ENCODE assay signal across 1 cellular context in genomic region chr17:64661981-64662773, GRCh38.
TF ChIP-seq lines count a peak whose summit lies in the region.

TSS of gene SMURF2 (minus strand) at chr17:64662307. CDS start at chr17:64661880, 427 bp downstream.

TF ChIP-seq in HepG2, 621 proteins besides CTCF, POLR2A, EP300 and RAD21 (continued from another document and continues in another):
- TF ChIP-seq, protein P1, sequence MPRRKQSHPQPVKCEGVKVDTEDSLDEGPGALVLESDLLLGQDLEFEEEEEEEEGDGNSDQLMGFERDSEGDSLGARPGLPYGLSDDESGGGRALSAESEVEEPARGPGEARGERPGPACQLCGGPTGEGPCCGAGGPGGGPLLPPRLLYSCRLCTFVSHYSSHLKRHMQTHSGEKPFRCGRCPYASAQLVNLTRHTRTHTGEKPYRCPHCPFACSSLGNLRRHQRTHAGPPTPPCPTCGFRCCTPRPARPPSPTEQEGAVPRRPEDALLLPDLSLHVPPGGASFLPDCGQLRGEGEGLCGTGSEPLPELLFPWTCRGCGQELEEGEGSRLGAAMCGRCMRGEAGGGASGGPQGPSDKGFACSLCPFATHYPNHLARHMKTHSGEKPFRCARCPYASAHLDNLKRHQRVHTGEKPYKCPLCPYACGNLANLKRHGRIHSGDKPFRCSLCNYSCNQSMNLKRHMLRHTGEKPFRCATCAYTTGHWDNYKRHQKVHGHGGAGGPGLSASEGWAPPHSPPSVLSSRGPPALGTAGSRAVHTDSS (CRISPR knock-in tag; conservative IDR thresholded peaks at IDR 0.05) = no peak
- no peak for TF ChIP-seq SMC3 (IDR thresholded peaks at IDR 0.05; ENCODE audit: low read length)
- TF ChIP-seq ZNF567 (CRISPR knock-in tag; IDR thresholded peaks at IDR 0.05; ENCODE audit: borderline replicate concordance) = no peak
- TF ChIP-seq ARID2 (CRISPR knock-in tag; IDR thresholded peaks at IDR 0.05; ENCODE audit: borderline replicate concordance) = no peak
- TF ChIP-seq NCOR1 (IDR thresholded peaks at IDR 0.05; ENCODE audit: borderline replicate concordance, low read length) = no peak
- no peak for TF ChIP-seq SMYD3 (CRISPR knock-in tag; IDR thresholded peaks at IDR 0.05)
- TF ChIP-seq, protein P2, sequence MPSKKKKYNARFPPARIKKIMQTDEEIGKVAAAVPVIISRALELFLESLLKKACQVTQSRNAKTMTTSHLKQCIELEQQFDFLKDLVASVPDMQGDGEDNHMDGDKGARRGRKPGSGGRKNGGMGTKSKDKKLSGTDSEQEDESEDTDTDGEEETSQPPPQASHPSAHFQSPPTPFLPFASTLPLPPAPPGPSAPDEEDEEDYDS (CRISPR knock-in tag; IDR thresholded peaks at IDR 0.05) = peak; percentile 69; the same call in 1 of the 2 replicates
- no peak for TF ChIP-seq TAF15 (IDR thresholded peaks at IDR 0.05; ENCODE audit: low read depth, low read length, poor library complexity, severe bottlenecking)
- TF ChIP-seq YY1 (IDR thresholded peaks at IDR 0.05; ENCODE audit: insufficient read depth, insufficient replicate concordance, low read depth, low read length) = peak; percentile 76
- TF ChIP-seq SRSF1 (optimal IDR thresholded peaks at IDR 0.05; ENCODE audit: low read depth, low read length) = no peak
- no peak for TF ChIP-seq IKZF1 (IDR thresholded peaks at IDR 0.05)
- no peak for TF ChIP-seq ZNF432 (CRISPR knock-in tag; IDR thresholded peaks at IDR 0.05; ENCODE audit: borderline replicate concordance)
- TF ChIP-seq ETV5 (CRISPR knock-in tag; IDR thresholded peaks at IDR 0.05; ENCODE audit: borderline replicate concordance) = peak; percentile 8; the same call in 1 of the 2 replicates
- no peak for TF ChIP-seq ZBTB38 (CRISPR knock-in tag; IDR thresholded peaks at IDR 0.05)
- TF ChIP-seq NONO (IDR thresholded peaks at IDR 0.05) = no peak
- no peak for TF ChIP-seq NONO (CRISPR knock-in tag; conservative IDR thresholded peaks at IDR 0.05)
- peak; percentile 50 for TF ChIP-seq MEIS2 (CRISPR knock-in tag; IDR thresholded peaks at IDR 0.05)
- TF ChIP-seq TBX2 (CRISPR knock-in tag; IDR thresholded peaks at IDR 0.05; ENCODE audit: borderline replicate concordance) = no peak
- no peak for TF ChIP-seq RBM39 (IDR thresholded peaks at IDR 0.05; ENCODE audit: low read depth, low read length, poor library complexity, severe bottlenecking)
- TF ChIP-seq REXO4 (CRISPR knock-in tag; IDR thresholded peaks at IDR 0.05; ENCODE audit: borderline replicate concordance) = no peak
- TF ChIP-seq XBP1 (CRISPR knock-in tag; IDR thresholded peaks at IDR 0.05) = no peak
- no peak for TF ChIP-seq EHMT2 (IDR thresholded peaks at IDR 0.05; ENCODE audit: borderline replicate concordance, low read depth, low read length)
- TF ChIP-seq, protein P3, sequence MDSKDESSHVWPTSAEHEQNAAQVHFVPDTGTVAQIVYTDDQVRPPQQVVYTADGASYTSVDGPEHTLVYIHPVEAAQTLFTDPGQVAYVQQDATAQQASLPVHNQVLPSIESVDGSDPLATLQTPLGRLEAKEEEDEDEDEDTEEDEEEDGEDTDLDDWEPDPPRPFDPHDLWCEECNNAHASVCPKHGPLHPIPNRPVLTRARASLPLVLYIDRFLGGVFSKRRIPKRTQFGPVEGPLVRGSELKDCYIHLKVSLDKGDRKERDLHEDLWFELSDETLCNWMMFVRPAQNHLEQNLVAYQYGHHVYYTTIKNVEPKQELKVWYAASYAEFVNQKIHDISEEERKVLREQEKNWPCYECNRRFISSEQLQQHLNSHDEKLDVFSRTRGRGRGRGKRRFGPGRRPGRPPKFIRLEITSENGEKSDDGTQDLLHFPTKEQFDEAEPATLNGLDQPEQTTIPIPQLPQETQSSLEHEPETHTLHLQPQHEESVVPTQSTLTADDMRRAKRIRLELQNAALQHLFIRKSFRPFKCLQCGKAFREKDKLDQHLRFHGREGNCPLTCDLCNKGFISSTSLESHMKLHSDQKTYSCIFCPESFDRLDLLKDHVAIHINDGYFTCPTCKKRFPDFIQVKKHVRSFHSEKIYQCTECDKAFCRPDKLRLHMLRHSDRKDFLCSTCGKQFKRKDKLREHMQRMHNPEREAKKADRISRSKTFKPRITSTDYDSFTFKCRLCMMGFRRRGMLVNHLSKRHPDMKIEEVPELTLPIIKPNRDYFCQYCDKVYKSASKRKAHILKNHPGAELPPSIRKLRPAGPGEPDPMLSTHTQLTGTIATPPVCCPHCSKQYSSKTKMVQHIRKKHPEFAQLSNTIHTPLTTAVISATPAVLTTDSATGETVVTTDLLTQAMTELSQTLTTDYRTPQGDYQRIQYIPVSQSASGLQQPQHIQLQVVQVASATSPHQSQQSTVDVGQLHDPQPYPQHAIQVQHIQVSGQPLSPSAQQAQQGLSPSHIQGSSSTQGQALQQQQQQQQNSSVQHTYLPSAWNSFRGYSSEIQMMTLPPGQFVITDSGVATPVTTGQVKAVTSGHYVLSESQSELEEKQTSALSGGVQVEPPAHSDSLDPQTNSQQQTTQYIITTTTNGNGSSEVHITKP (CRISPR knock-in tag; IDR thresholded peaks at IDR 0.05; ENCODE audit: low read depth) = no peak
- no peak for TF ChIP-seq SETDB1 (CRISPR knock-in tag; IDR thresholded peaks at IDR 0.05; ENCODE audit: borderline replicate concordance)
- 0 out of 2 replicates have a peak, but pooled peaks have one; percentile 53 for TF ChIP-seq DR1 (CRISPR knock-in tag; IDR thresholded peaks at IDR 0.05)
- no peak for TF ChIP-seq ZNF749 (CRISPR knock-in tag; IDR thresholded peaks at IDR 0.05; ENCODE audit: borderline replicate concordance)
- no peak for TF ChIP-seq TFAP4 (IDR thresholded peaks at IDR 0.05; ENCODE audit: borderline replicate concordance, low read depth)
- TF ChIP-seq, protein P4, sequence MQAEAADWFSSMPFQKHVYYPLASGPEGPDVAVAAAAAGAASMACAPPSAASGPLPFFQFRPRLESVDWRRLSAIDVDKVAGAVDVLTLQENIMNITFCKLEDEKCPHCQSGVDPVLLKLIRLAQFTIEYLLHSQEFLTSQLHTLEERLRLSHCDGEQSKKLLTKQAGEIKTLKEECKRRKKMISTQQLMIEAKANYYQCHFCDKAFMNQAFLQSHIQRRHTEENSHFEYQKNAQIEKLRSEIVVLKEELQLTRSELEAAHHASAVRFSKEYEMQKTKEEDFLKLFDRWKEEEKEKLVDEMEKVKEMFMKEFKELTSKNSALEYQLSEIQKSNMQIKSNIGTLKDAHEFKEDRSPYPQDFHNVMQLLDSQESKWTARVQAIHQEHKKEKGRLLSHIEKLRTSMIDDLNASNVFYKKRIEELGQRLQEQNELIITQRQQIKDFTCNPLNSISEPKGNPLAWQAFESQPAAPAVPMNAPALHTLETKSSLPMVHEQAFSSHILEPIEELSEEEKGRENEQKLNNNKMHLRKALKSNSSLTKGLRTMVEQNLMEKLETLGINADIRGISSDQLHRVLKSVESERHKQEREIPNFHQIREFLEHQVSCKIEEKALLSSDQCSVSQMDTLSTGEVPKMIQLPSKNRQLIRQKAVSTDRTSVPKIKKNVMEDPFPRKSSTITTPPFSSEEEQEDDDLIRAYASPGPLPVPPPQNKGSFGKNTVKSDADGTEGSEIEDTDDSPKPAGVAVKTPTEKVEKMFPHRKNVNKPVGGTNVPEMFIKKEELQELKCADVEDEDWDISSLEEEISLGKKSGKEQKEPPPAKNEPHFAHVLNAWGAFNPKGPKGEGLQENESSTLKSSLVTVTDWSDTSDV (CRISPR knock-in tag; IDR thresholded peaks at IDR 0.05) = no peak
- TF ChIP-seq, protein P5, sequence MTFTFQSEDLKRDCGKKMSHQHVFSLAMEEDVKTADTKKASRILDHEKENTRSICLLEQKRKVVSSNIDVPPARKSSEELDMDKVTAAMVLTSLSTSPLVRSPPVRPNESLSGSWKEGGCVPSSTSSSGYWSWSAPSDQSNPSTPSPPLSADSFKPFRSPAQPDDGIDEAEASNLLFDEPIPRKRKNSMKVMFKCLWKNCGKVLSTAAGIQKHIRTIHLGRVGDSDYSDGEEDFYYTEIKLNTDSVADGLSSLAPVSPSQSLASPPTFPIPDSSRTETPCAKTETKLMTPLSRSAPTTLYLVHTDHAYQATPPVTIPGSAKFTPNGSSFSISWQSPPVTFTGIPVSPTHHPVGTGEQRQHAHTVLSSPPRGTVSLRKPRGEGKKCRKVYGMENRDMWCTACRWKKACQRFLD (CRISPR knock-in tag; IDR thresholded peaks at IDR 0.05; ENCODE audit: borderline replicate concordance) = peak; percentile 77
- no peak for TF ChIP-seq SOX6 (IDR thresholded peaks at IDR 0.05)
- TF ChIP-seq SOX6 (CRISPR knock-in tag; IDR thresholded peaks at IDR 0.05) = no peak
- TF ChIP-seq ZNF10 (CRISPR knock-in tag; IDR thresholded peaks at IDR 0.05; ENCODE audit: borderline replicate concordance, low read depth) = no peak
- 0 out of 2 replicates have a peak, but pooled peaks have one; percentile 50 for TF ChIP-seq ZNF691 (CRISPR knock-in tag; IDR thresholded peaks at IDR 0.05; ENCODE audit: borderline replicate concordance, low read depth)
- TF ChIP-seq, protein P6, sequence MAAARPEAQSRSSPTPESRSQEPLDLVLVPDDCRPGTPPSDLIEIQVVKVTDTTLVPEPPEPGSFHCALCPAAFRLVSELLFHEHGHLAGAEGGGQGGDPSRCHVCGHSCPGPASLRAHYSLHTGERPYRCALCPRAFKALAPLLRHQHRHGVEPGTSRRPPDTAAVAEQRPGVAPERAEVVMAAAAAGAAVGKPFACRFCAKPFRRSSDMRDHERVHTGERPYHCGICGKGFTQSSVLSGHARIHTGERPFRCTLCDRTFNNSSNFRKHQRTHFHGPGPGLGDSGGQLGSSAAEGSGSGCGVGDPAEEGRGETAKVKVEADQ (CRISPR knock-in tag; IDR thresholded peaks at IDR 0.05; ENCODE audit: borderline replicate concordance) = no peak; the same call in 1 of the 2 replicates
- TF ChIP-seq ZSCAN5A (CRISPR knock-in tag; IDR thresholded peaks at IDR 0.05; ENCODE audit: borderline replicate concordance) = no peak
- TF ChIP-seq, protein P7, sequence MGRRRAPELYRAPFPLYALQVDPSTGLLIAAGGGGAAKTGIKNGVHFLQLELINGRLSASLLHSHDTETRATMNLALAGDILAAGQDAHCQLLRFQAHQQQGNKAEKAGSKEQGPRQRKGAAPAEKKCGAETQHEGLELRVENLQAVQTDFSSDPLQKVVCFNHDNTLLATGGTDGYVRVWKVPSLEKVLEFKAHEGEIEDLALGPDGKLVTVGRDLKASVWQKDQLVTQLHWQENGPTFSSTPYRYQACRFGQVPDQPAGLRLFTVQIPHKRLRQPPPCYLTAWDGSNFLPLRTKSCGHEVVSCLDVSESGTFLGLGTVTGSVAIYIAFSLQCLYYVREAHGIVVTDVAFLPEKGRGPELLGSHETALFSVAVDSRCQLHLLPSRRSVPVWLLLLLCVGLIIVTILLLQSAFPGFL (CRISPR knock-in tag; IDR thresholded peaks at IDR 0.05) = no peak
- TF ChIP-seq CCDC6 (CRISPR knock-in tag; IDR thresholded peaks at IDR 0.05) = no peak
- TF ChIP-seq, protein P8, sequence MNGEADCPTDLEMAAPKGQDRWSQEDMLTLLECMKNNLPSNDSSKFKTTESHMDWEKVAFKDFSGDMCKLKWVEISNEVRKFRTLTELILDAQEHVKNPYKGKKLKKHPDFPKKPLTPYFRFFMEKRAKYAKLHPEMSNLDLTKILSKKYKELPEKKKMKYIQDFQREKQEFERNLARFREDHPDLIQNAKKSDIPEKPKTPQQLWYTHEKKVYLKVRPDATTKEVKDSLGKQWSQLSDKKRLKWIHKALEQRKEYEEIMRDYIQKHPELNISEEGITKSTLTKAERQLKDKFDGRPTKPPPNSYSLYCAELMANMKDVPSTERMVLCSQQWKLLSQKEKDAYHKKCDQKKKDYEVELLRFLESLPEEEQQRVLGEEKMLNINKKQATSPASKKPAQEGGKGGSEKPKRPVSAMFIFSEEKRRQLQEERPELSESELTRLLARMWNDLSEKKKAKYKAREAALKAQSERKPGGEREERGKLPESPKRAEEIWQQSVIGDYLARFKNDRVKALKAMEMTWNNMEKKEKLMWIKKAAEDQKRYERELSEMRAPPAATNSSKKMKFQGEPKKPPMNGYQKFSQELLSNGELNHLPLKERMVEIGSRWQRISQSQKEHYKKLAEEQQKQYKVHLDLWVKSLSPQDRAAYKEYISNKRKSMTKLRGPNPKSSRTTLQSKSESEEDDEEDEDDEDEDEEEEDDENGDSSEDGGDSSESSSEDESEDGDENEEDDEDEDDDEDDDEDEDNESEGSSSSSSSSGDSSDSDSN (CRISPR knock-in tag; IDR thresholded peaks at IDR 0.05) = peak; percentile 77; the same call in 1 of the 2 replicates
- 0 out of 2 replicates have a peak, but pooled peaks have one; percentile 39 for TF ChIP-seq GATA4 (IDR thresholded peaks at IDR 0.05; ENCODE audit: borderline replicate concordance, low read depth)
- TF ChIP-seq TAF1 (CRISPR knock-in tag; IDR thresholded peaks at IDR 0.05) = peak; percentile 77
- TF ChIP-seq ZNF18 (CRISPR knock-in tag; IDR thresholded peaks at IDR 0.05; ENCODE audit: insufficient replicate concordance) = peak; percentile 56
- no peak for TF ChIP-seq ZFYVE20 (CRISPR knock-in tag; IDR thresholded peaks at IDR 0.05; ENCODE audit: borderline replicate concordance, low read depth)
- no peak for TF ChIP-seq ZNF124 (CRISPR knock-in tag; IDR thresholded peaks at IDR 0.05)
- no peak for TF ChIP-seq PPARG (CRISPR knock-in tag; conservative IDR thresholded peaks at IDR 0.05)
